In the genomic region with DNA sequence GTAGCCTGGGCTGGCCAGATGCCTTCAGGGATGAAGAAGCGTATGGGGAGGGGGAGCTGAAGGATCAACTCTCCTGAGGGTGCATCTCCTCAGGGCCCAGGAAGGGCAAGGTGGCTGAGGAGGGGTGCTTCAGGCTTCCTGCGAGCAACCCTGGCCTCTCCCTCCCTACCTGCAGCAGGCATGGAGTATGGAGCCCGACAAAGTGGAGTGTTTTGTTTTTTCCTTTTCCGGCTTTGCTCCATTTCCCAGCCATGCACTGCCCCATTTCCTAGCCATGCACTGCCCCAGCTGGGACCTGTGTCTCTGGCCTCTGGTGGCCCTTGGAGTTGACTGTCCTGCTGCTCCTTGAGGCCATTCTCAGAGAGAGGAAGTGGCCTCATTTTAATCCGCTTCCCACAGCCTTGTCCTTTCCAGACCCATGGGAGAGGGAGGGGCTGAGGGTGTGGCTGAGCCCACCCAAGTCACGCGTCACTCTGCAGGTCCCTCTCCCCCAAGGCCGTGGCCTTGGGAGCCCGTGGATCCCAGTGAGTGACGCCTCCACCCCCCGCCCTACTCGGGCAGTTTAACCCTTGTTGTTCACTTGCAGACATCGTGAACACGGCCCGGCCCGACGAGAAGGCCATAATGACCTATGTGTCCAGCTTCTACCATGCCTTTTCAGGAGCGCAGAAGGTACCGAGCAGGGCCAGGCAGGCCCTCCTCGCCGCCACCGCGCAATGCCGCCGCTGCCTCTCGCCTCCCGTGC, we compare ENCODE assay signal across 1 cellular context.
TF ChIP-seq lines count a peak whose summit lies in the region.

No MANE protein-coding gene starts in this region.

TF ChIP-seq in SK-N-SH treated with all-trans-retinoic acid at 6 μM for 48 hours, 23 proteins besides CTCF, POLR2A, EP300 and RAD21 (continued from another document):
- TF ChIP-seq, protein P1, sequence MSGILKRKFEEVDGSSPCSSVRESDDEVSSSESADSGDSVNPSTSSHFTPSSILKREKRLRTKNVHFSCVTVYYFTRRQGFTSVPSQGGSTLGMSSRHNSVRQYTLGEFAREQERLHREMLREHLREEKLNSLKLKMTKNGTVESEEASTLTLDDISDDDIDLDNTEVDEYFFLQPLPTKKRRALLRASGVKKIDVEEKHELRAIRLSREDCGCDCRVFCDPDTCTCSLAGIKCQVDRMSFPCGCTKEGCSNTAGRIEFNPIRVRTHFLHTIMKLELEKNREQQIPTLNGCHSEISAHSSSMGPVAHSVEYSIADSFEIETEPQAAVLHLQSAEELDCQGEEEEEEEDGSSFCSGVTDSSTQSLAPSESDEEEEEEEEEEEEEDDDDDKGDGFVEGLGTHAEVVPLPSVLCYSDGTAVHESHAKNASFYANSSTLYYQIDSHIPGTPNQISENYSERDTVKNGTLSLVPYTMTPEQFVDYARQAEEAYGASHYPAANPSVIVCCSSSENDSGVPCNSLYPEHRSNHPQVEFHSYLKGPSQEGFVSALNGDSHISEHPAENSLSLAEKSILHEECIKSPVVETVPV (CRISPR knock-in tag; IDR thresholded peaks at IDR 0.05), result no peak
- TF ChIP-seq ZC3H10 (CRISPR knock-in tag; IDR thresholded peaks at IDR 0.05), result no peak
